Comparison of ENCODE assay signal across 4 cellular contexts in the genomic region with DNA sequence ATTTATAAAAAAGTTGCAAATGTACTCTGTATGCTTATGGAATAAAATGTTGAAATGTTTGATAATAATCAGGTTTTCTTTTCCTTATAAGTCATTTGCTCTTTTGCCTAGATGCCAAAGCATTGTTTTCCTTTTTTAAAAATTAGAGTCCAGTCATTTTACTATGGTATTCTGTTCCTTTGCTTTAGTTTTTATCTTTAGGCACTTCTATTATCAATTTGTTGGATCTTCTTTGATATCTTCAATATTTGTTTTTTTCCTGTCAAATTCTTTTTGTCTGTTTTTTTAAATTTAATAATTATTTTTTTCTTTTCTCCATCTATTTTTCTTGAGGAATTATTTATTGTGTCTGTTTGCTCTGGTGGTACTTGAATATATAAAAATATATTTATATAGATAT. TPM values are rescaled to one million over a fixed set of nuclear protein-coding genes. Genes with fewer than 3 reads are reported as not detected.
"Had no signal": no experiment of that assay in that cellular context is flagged by ENCODE, and none has a peak within 500 bp of the region (broad histone marks: within the 10 kb centered on the region; RNA-seq: fewer than 3 reads in every experiment).

No MANE protein-coding gene starts in this region.

RNA-seq across cellular contexts. Expression of gene TNFAIP8L3, which starts 28.3 kb away (rescaled TPM):
- total RNA-seq: activated CD4-positive, alpha-beta T cell treated with anti-CD3 and anti-CD28 coated beads for 36 hours; activated CD4-positive, alpha-beta T cell treated with anti-CD3 and anti-CD28 coated beads, Interleukin-2, amount 10 ng/mL, durations not matched to agents 7 days and 5 days; activated CD8-positive, alpha-beta T cell treated with anti-CD3 and anti-CD28 coated beads, Interleukin-2, amount 10 ng/mL, durations not matched to agents 7 days and 5 days; cardiac muscle cell had no signal
- polyA plus RNA-seq: cardiac muscle cell had no signal
